ENCODE assay signal across 19 cellular contexts in genomic region chr4:173717581-173717980, GRCh38.
"Had no signal": no experiment of that assay in that cellular context is flagged by ENCODE, and none has a peak within 500 bp of the region (broad histone marks: within the 10 kb centered on the region; RNA-seq: fewer than 3 reads in every experiment).

No MANE protein-coding gene starts in this region.

- H3K4me1 ChIP-seq: colonic mucosa, esophagus muscularis mucosa, foreskin keratinocyte, gastroesophageal sphincter, left lung, lower lobe of right lung had no signal

- H2AFZ ChIP-seq: hepatocyte had no signal

- H3K4me2 ChIP-seq: hepatocyte had no signal

- H3K9me3 ChIP-seq: colonic mucosa, lower lobe of right lung had no signal

- H3K36me3 ChIP-seq: colonic mucosa, esophagus muscularis mucosa, gastroesophageal sphincter, heart left ventricle, left lung, lower lobe of right lung had no signal

- H3K4me1 Mint-ChIP-seq: immature natural killer cell had no signal

- H3K4me3 ChIP-seq: colonic mucosa, esophagus muscularis mucosa, gastroesophageal sphincter, heart left ventricle, hepatocyte, left lung, lower lobe of right lung, mucosa of descending colon had no signal

- DNase-seq: colonic mucosa; cortex of kidney; effector CD8-positive, alpha-beta T cell; foreskin keratinocyte; heart left ventricle; hypothalamus; immature natural killer cell; islet precursor cell; left cardiac atrium; left ventricle myocardium superior; lower lobe of right lung; mesenchymal stem cell had no signal

- H3K27me3 Mint-ChIP-seq: dendritic cell treated with granulocyte-macrophage colony-stimulating factor and Interleukin-4, amounts not matched to agents 40 ng/mL and 50 ng/mL, for 4 days had no signal

- ATAC-seq: foreskin keratinocyte, gastroesophageal sphincter, heart left ventricle, left cardiac atrium, left lung, left ventricle myocardium superior, lower lobe of right lung, mucosa of descending colon had no signal

- H3K27me3 ChIP-seq: colonic mucosa, esophagus muscularis mucosa, foreskin keratinocyte, gastroesophageal sphincter, heart left ventricle, hepatocyte, left lung had no signal

- H3K27ac Mint-ChIP-seq: dendritic cell treated with granulocyte-macrophage colony-stimulating factor and Interleukin-4, amounts not matched to agents 40 ng/mL and 50 ng/mL, for 4 days; immature natural killer cell; mesothelial cell of epicardium had no signal

- H3K27ac ChIP-seq: colonic mucosa, esophagus muscularis mucosa, foreskin keratinocyte, gastroesophageal sphincter, heart left ventricle, hepatocyte, left lung, lower lobe of right lung had no signal

- H3K4me3 Mint-ChIP-seq: dendritic cell treated with granulocyte-macrophage colony-stimulating factor and Interleukin-4, amounts not matched to agents 40 ng/mL and 50 ng/mL, for 4 days; immature natural killer cell; mesothelial cell of epicardium had no signal
